ENCODE assay signal across 28 cellular contexts in the genomic region with DNA sequence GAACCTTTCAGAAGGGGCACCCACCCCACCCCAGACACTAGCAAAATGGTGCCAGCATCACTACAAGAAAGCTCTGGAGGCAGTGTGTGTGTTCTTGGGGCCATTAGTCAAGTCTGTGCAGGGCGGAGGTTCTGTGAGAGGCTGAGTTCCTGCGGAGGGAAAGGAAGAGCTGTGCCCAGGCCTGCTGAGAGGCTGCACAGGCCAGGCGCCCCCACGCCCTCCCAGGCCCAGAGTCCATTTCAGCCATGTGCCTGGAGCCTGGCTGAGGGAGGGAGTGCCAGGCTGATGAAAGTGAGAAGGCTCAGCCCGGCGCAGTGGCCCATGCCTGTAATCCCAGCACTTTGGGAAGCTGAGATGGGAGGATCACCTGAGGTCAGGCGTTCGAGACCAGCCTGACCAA.
"Had no signal": no experiment of that assay in that cellular context is flagged by ENCODE, and none has a peak within 500 bp of the region (broad histone marks: within the 10 kb centered on the region; RNA-seq: fewer than 3 reads in every experiment).

No MANE protein-coding gene starts in this region.

- H3K27ac Mint-ChIP-seq: endodermal cell; memory B cell; stimulated activated naive CD8-positive, alpha-beta T cell treated with anti-CD3 and anti-CD28 coated beads, Interleukin-15, amount 100 ng/mL, for 72 hours had no signal

- H3K27me3 ChIP-seq: neural progenitor cell, suprapubic skin, transverse colon, upper lobe of right lung, uterus had no signal

- H3K4me1 ChIP-seq: left ventricle myocardium inferior, lower lobe of right lung, psoas muscle, suprapubic skin, transverse colon, upper lobe of right lung, uterus had no signal

- H3K27ac ChIP-seq: esophagus squamous epithelium, left ventricle myocardium inferior, lower lobe of right lung, neural progenitor cell, psoas muscle, skin epidermis, suprapubic skin, transverse colon, upper lobe of right lung, uterus had no signal

- FAIRE-seq: colon, endothelial cell of umbilical vein had no signal

- H2AFZ ChIP-seq: neural progenitor cell had no signal

- H3K36me3 ChIP-seq: esophagus squamous epithelium, left ventricle myocardium inferior, lower lobe of right lung, neural progenitor cell, suprapubic skin, transverse colon, upper lobe of right lung, uterus had no signal

- H3K9ac ChIP-seq: neural progenitor cell had no signal

- H3K4me3 ChIP-seq: esophagus squamous epithelium, left ventricle myocardium inferior, lower lobe of right lung, mucosa of descending colon, neural progenitor cell, psoas muscle, skin epidermis, suprapubic skin, transverse colon, upper lobe of right lung, uterus had no signal

- DNase-seq: effector CD8-positive, alpha-beta T cell; endodermal cell; esophagus squamous epithelium; foreskin melanocyte; islet precursor cell; kidney glomerular epithelial cell; left colon; left ventricle myocardium inferior; lower lobe of right lung; mucosa of descending colon; naive B cell; nucleus accumbens; psoas muscle; right cardiac atrium; stimulated activated CD4-positive, alpha-beta T cell treated with anti-CD3 and anti-CD28 coated beads, Interleukin-2, amount 100 ng/mL, for 48 hours; transverse colon; upper lobe of right lung; uterus had no signal

- H3K4me1 Mint-ChIP-seq: memory B cell had no signal

- H3K4me3 Mint-ChIP-seq: endodermal cell; memory B cell; mesothelial cell of epicardium; natural killer cell treated with Interleukin-12 subunit alpha and Interleukin-12 subunit beta and Interleukin-15 and Interleukin-18, amount 100 ng/mL, for 72 hours; neural progenitor cell; stimulated activated naive CD8-positive, alpha-beta T cell treated with anti-CD3 and anti-CD28 coated beads, Interleukin-15, amount 100 ng/mL, for 72 hours had no signal

- ATAC-seq: left colon, lower lobe of right lung, mucosa of descending colon, psoas muscle, right cardiac atrium, upper lobe of right lung had no signal

- H3K9me3 Mint-ChIP-seq: endodermal cell; immature natural killer cell; memory B cell; mesothelial cell of epicardium; natural killer cell treated with Interleukin-12 subunit alpha and Interleukin-12 subunit beta and Interleukin-15 and Interleukin-18, amount 100 ng/mL, for 72 hours; neural progenitor cell; stimulated activated naive CD8-positive, alpha-beta T cell treated with anti-CD3 and anti-CD28 coated beads, Interleukin-15, amount 100 ng/mL, for 72 hours had no signal

- H3K9me3 ChIP-seq: esophagus squamous epithelium, left ventricle myocardium inferior, lower lobe of right lung, mucosa of descending colon, psoas muscle, suprapubic skin, transverse colon, upper lobe of right lung, uterus had no signal

- H3K36me3 Mint-ChIP-seq: immature natural killer cell; memory B cell; mesothelial cell of epicardium; natural killer cell treated with Interleukin-12 subunit alpha and Interleukin-12 subunit beta and Interleukin-15 and Interleukin-18, amount 100 ng/mL, for 72 hours; neural progenitor cell had no signal
